In the genomic region with DNA sequence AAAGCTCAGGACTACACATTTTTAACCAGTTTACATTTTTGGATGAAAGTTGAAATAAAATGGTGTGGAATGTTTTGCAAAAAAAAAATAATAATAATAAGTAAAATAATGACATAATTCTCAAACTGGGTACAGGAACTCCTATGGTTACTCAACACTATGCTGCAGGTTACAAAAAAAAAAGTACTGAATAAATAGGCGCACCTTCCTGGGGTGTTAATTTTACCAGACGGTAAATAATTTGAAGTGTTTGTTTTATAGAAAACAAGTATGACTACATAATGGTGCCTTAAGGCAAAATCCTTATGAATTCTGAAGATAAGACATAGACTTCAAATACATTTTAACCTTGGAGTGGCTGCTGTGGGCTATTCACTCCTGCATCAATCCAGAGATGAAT, we compare ENCODE assay signal across 29 cellular contexts.
"Had no signal": no experiment of that assay in that cellular context is flagged by ENCODE, and none has a peak within 500 bp of the region (broad histone marks: within the 10 kb centered on the region; RNA-seq: fewer than 3 reads in every experiment).

No MANE protein-coding gene starts in this region.

- H3K27ac ChIP-seq: brain microvascular endothelial cell, epithelial cell of prostate, gastrocnemius medialis, heart left ventricle had no signal

- H3K36me3 ChIP-seq: brain microvascular endothelial cell, gastrocnemius medialis had no signal

- ATAC-seq: activated CD4-positive, alpha-beta T cell treated with anti-CD3 and anti-CD28 coated beads for 36 hours; activated CD8-positive, alpha-beta memory T cell treated with anti-CD3 and anti-CD28 coated beads, Interleukin-2, amount 10 ng/mL, durations not matched to agents 7 days and 5 days; activated CD8-positive, alpha-beta T cell treated with anti-CD3 and anti-CD28 coated beads, Interleukin-2, amount 10 ng/mL, durations not matched to agents 7 days and 5 days; activated naive CD4-positive, alpha-beta T cell treated with anti-CD3 and anti-CD28 coated beads, Interleukin-2, amount 50 U/mL, for 72 hours; effector memory CD8-positive, alpha-beta T cell; gastrocnemius medialis; heart left ventricle; T-helper 17 cell had no signal

- H3K9me3 ChIP-seq: gastrocnemius medialis, heart left ventricle had no signal

- H3K27me3 ChIP-seq: brain microvascular endothelial cell, gastrocnemius medialis, heart left ventricle had no signal

- DNase-seq: activated CD4-positive, alpha-beta memory T cell treated with anti-CD3 and anti-CD28 coated beads for 36 hours; activated CD4-positive, alpha-beta T cell treated with anti-CD3 and anti-CD28 coated beads for 36 hours; activated CD4-positive, alpha-beta T cell treated with anti-CD3 and anti-CD28 coated beads, Interleukin-2, amount 10 ng/mL, durations not matched to agents 24 days and 14 days; activated CD4-positive, CD25-positive, alpha-beta regulatory T cell; activated CD4-positive, CD25-positive, alpha-beta regulatory T cell treated with anti-CD3 and anti-CD28 coated beads, Interleukin-2, amount 50 U/mL, for 72 hours; activated CD8-positive, alpha-beta memory T cell treated with anti-CD3 and anti-CD28 coated beads, Interleukin-2, amount 10 ng/mL, durations not matched to agents 7 days and 5 days; activated CD8-positive, alpha-beta memory T cell treated with anti-CD3 and anti-CD28 coated beads, Interleukin-2, amount 50 U/mL, for 4 hours; activated CD8-positive, alpha-beta T cell treated with anti-CD3 and anti-CD28 coated beads, Interleukin-2, amount 10 ng/mL, durations not matched to agents 7 days and 5 days; activated effector memory CD4-positive, alpha-beta T cell treated with anti-CD3 and anti-CD28 coated beads, Interleukin-2, amount 50 U/mL, for 16 hours; activated naive CD4-positive, alpha-beta T cell; activated naive CD4-positive, alpha-beta T cell treated with anti-CD3 and anti-CD28 coated beads, Interleukin-2, amount 10 ng/mL, durations not matched to agents 7 days and 5 days; activated naive CD8-positive, alpha-beta T cell treated with anti-CD3 and anti-CD28 coated beads, Interleukin-2, amount 10 ng/mL, durations not matched to agents 7 days and 5 days; activated T-cell treated with anti-CD3 and anti-CD28 coated beads, Interleukin-2, amount 50 U/mL, for 1 hour; activated T-cell treated with anti-CD3 and anti-CD28 coated beads, Interleukin-2, amount 50 U/mL, for 48 hours; brain microvascular endothelial cell; caudate nucleus; cortex of kidney; dermis blood vessel endothelial cell; effector CD4-positive, alpha-beta T cell; effector memory CD8-positive, alpha-beta T cell; foreskin fibroblast; gastrocnemius medialis; glutamatergic neuron; heart left ventricle; T-helper 1 cell; T-helper 17 cell; T1000 had no signal

- H3K4me3 ChIP-seq: gastrocnemius medialis, heart left ventricle had no signal
